In the genomic region with DNA sequence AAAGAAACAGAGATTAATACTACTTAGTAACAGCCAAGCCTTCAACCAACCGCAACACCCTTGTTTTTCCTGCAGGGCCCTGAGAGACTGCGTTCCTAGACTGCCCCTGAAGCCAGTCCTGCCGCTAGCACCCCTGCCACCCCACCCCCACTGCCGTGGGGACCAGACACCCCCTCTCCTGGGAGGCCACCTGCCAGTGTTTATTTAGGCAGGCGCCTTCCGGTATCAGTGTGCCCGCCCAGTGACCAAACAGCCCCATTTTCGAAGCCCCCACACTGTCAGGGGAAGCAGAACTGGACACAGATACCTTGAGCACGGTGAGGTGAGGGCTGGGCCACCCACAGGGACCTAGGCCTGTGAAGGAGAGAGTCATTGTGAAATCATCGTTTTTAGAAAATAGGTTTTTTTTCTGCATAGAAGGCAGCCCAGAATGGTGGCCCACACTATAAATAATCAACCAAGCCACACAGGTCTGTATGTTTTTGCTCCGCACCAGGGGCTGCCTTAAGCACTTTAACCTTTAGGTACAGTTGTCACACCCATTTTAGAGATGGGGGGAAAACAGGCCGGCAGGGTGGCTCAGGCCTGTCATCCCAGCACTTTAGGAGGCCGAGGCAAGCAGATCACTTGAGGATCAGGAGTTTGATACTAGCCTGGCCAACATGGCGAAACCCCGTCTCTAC, we compare ENCODE assay signal across 9 cellular contexts. TPM values are rescaled to one million over a fixed set of nuclear protein-coding genes. Genes with fewer than 3 reads are reported as not detected.
DNase-seq lines count a peak whose midpoint lies in the region; ATAC-seq and TF ChIP-seq lines count a peak whose summit lies in the region.
"Had no signal": no experiment of that assay in that cellular context is flagged by ENCODE, and none has a peak within 500 bp of the region (broad histone marks: within the 10 kb centered on the region; RNA-seq: fewer than 3 reads in every experiment).

No MANE protein-coding gene starts in this region.

- TF ChIP-seq POLR2A in GM19193 (IDR thresholded peaks at IDR 0.05; ENCODE audit: extremely low read depth, insufficient read depth, insufficient read length) = peak; percentile 45
- TF ChIP-seq POLR2A in erythroblast (IDR thresholded peaks at IDR 0.05; ENCODE audit: low read length) = no peak

- peak; percentile 81 for DNase-seq in COR-L47 (lab: John Stamatoyannopoulos, UW)
- DNase-seq in WTC11 (ENCODE audit: low spot score) = no peak
- no peak for DNase-seq in kidney glomerular epithelial cell (lab: John Stamatoyannopoulos, UW)
- no peak for DNase-seq in glutamatergic neuron
- no peak for DNase-seq in erythroblast (lab: John Stamatoyannopoulos, UW)
- DNase-seq in putamen (ENCODE audit: low spot score) = no peak
- DNase-seq: GDM1 had no signal

- CTCF ChIA-PET in WTC11 (lab: Charles Lee) = interaction anchor here (0.7 to 1.8 kb wide), 2 partner anchors 60 to 96 kb away, joined by 3 to 4 read pairs; no protein-coding TSS in a partner anchor

- H3K36me3 Mint-ChIP-seq in WTC11 (no peaks in the 10 kb centered on the region), glutamatergic neuron (ENCODE audit: unreplicated experiment) (no peaks in the 10 kb centered on the region)

- H3K9me3 Mint-ChIP-seq in WTC11 = no peaks in the 10 kb centered on the region
- H3K9me3 Mint-ChIP-seq in glutamatergic neuron (ENCODE audit: unreplicated experiment) = no peaks in the 10 kb centered on the region

- TF ChIP-seq CTCF in WTC11 (IDR thresholded peaks at IDR 0.05) (no peak), glutamatergic neuron (IDR thresholded peaks at IDR 0.05; ENCODE audit: partially characterized antibody, unreplicated experiment) (no peak)

- ATAC-seq in HG03280 (IDR thresholded peaks at IDR 0.05; ENCODE audit: unreplicated experiment) (peak; percentile 42), WTC11 (peak; percentile 27)

- H3K4me3 Mint-ChIP-seq in WTC11 (no peak overlapping the region), glutamatergic neuron (ENCODE audit: unreplicated experiment) (no peak overlapping the region)

- peaks cover 9% of the 10 kb centered on the region for H3K4me1 Mint-ChIP-seq in WTC11
- H3K4me1 Mint-ChIP-seq in glutamatergic neuron (ENCODE audit: low read depth, unreplicated experiment) = no peaks in the 10 kb centered on the region

- POLR2A ChIA-PET in WTC11 (lab: Charles Lee) = no interaction called here

- no peaks in the 10 kb centered on the region for H3K27me3 Mint-ChIP-seq in WTC11 (ENCODE audit: low read depth)
- H3K27me3 Mint-ChIP-seq in glutamatergic neuron (ENCODE audit: unreplicated experiment) = peaks cover 3% of the 10 kb centered on the region

- H3K27ac Mint-ChIP-seq in WTC11 (no peak overlapping the region), glutamatergic neuron (ENCODE audit: unreplicated experiment) (no peak overlapping the region)

TF ChIP-seq in WTC11, 78 proteins besides CTCF, POLR2A, EP300 and RAD21:
- no peak for TF ChIP-seq USF2 (CRISPR knock-in tag; IDR thresholded peaks at IDR 0.05)
- TF ChIP-seq GABPB1 (CRISPR knock-in tag; IDR thresholded peaks at IDR 0.05) = no peak; the same call in 1 of the 2 replicates

RNA-seq across cellular contexts. Expression of gene TLE5, which starts 3.5 kb away (rescaled TPM):
- total RNA-seq in WTC11 (2021) (233 to 249 TPM (median 246 TPM) in 3 replicates), glutamatergic neuron (ENCODE audit: unreplicated experiment) (258 TPM)

RNA-seq across cellular contexts. Expression of gene GNA11, which starts 28.3 kb away (rescaled TPM):
- total RNA-seq in WTC11 (2021) = 22.4 to 27.2 TPM (median 23.5 TPM) in 3 replicates
- 32.4 TPM for total RNA-seq in glutamatergic neuron (ENCODE audit: unreplicated experiment)

RNA-seq across cellular contexts. Expression of gene TLE2, which starts 36.7 kb away (rescaled TPM):
- total RNA-seq in WTC11 (2021) (13.1 to 20.0 TPM (median 15.8 TPM) in 3 replicates), glutamatergic neuron (ENCODE audit: unreplicated experiment) (not detected)

Comparison
In these comparisons a context has a peak if more than half of its experiments do, and no peak if none do; other contexts are left out.
1. RNA of gene TLE2, which starts 36.7 kb away (total RNA-seq): 13.1 to 20.0 TPM in WTC11; not detected in glutamatergic neuron (single experiment); every median in the first group is over 10 times any median in the second.